ENCODE assay signal across 1 cellular context in genomic region chrX:118974908-118975671, GRCh38.
TF ChIP-seq lines count a peak whose summit lies in the region.

No MANE protein-coding gene starts in this region.

TF ChIP-seq in K562, 482 proteins besides CTCF, POLR2A, EP300 and RAD21 (continued from another document and continues in another):
- no peak for TF ChIP-seq ZBTB40 (IDR thresholded peaks at IDR 0.05)
- no peak for TF ChIP-seq ZBTB40 (CRISPR knock-in tag; IDR thresholded peaks at IDR 0.05)
- TF ChIP-seq CBX2 (IDR thresholded peaks at IDR 0.05; ENCODE audit: insufficient read depth, low read length, poor library complexity, severe bottlenecking), result no peak
- TF ChIP-seq RBM22 (IDR thresholded peaks at IDR 0.05; ENCODE audit: low read depth, low read length, poor library complexity, severe bottlenecking), result peak; percentile 28
- no peak for TF ChIP-seq CEBPG (CRISPR knock-in tag; IDR thresholded peaks at IDR 0.05)
- TF ChIP-seq CEBPG (tag; conservative IDR thresholded peaks at IDR 0.05 in 1 of 2, IDR thresholded peaks at IDR 0.05 in 1 of 2), result no peak
- no peak for TF ChIP-seq ETV6 (IDR thresholded peaks at IDR 0.05; ENCODE audit: borderline replicate concordance in 1 of 2, low read depth in 2 of 2, low read length in 1 of 2)
- no peak for TF ChIP-seq ETV6 (CRISPR knock-in tag; IDR thresholded peaks at IDR 0.05; ENCODE audit: borderline replicate concordance)
- TF ChIP-seq NFXL1 (CRISPR knock-in tag; IDR thresholded peaks at IDR 0.05), result no peak
- TF ChIP-seq PRDM10 (IDR thresholded peaks at IDR 0.05; ENCODE audit: partially characterized antibody), result peak; percentile 51
- no peak for TF ChIP-seq NR2C2 (CRISPR knock-in tag; IDR thresholded peaks at IDR 0.05)
- no peak for TF ChIP-seq NR2C2 (tag; IDR thresholded peaks at IDR 0.05)
- peak; percentile 83 for TF ChIP-seq RBFOX2 (IDR thresholded peaks at IDR 0.05; ENCODE audit: low read depth, low read length)
- TF ChIP-seq ZNF408 (CRISPR knock-in tag; IDR thresholded peaks at IDR 0.05; ENCODE audit: low read depth), result no peak
- no peak for TF ChIP-seq ZBTB17 (CRISPR knock-in tag; IDR thresholded peaks at IDR 0.05)
- TF ChIP-seq ELF2 (CRISPR knock-in tag; IDR thresholded peaks at IDR 0.05), result no peak
- no peak for TF ChIP-seq ZFP91 (CRISPR knock-in tag; IDR thresholded peaks at IDR 0.05)
- TF ChIP-seq EGR1 (conservative IDR thresholded peaks at IDR 0.05), result peak; percentile 73
- peak; percentile 71 for TF ChIP-seq MAX (CRISPR knock-in tag; IDR thresholded peaks at IDR 0.05)
- TF ChIP-seq SOX6 (IDR thresholded peaks at IDR 0.05), result no peak
- TF ChIP-seq PCBP1 (IDR thresholded peaks at IDR 0.05; ENCODE audit: low read depth, low read length, poor library complexity, severe bottlenecking), result peak; percentile 43
- peak; percentile 34 for TF ChIP-seq HMGN3 (IDR thresholded peaks at IDR 0.05; ENCODE audit: borderline replicate concordance, extremely low read depth, insufficient read length, low read depth, low read length)
- TF ChIP-seq KLF13 (tag; IDR thresholded peaks at IDR 0.05; ENCODE audit: borderline replicate concordance, low read depth), result peak; percentile 29; the same call in 1 of the 2 replicates
- TF ChIP-seq SAFB2 (IDR thresholded peaks at IDR 0.05; ENCODE audit: borderline replicate concordance, low read depth, low read length, severe bottlenecking), result no peak
- TF ChIP-seq MXD1 (CRISPR knock-in tag; IDR thresholded peaks at IDR 0.05; ENCODE audit: borderline replicate concordance, poor library complexity, severe bottlenecking), result no peak
- TF ChIP-seq NFE2L1 (tag; IDR thresholded peaks at IDR 0.05; ENCODE audit: borderline replicate concordance, low read depth), result no peak
- TF ChIP-seq YY1 (IDR thresholded peaks at IDR 0.05; ENCODE audit: borderline replicate concordance in 1 of 3, control insufficient read depth in 1 of 3, extremely low read depth in 1 of 3, insufficient read depth in 3 of 3, insufficient read length in 1 of 3, insufficient replicate concordance in 2 of 3, low read depth in 1 of 3, low read length in 2 of 3), result peak in 1 of 3 experiments; percentile 66
- no peak for TF ChIP-seq ATF7 (IDR thresholded peaks at IDR 0.05)
- no peak for TF ChIP-seq CBX8 (IDR thresholded peaks at IDR 0.05; ENCODE audit: borderline replicate concordance, extremely low read depth, low read depth, low read length, poor library complexity, severe bottlenecking)
- TF ChIP-seq ZBTB11 (CRISPR knock-in tag; IDR thresholded peaks at IDR 0.05), result 0 out of 6 replicates have a peak, but pooled peaks of 1 of the 3 experiments have one; percentile 21
- peak in 1 of 2 experiments; percentile 25; a peak in 2 of 4 replicates for TF ChIP-seq MNT (conservative IDR thresholded peaks at IDR 0.05)
- TF ChIP-seq JUN (IDR thresholded peaks at IDR 0.05; ENCODE audit: borderline replicate concordance, low read depth, low read length), result no peak
- TF ChIP-seq JUN (CRISPR knock-in tag; IDR thresholded peaks at IDR 0.05; ENCODE audit: borderline replicate concordance), result no peak
- TF ChIP-seq WHSC1 (IDR thresholded peaks at IDR 0.05; ENCODE audit: low read length), result no peak
- TF ChIP-seq HBP1 (CRISPR knock-in tag; IDR thresholded peaks at IDR 0.05), result no peak
- no peak for TF ChIP-seq TAL1 (IDR thresholded peaks at IDR 0.05)
